8 cellular contexts compared by ENCODE assay signal in the genomic region with DNA sequence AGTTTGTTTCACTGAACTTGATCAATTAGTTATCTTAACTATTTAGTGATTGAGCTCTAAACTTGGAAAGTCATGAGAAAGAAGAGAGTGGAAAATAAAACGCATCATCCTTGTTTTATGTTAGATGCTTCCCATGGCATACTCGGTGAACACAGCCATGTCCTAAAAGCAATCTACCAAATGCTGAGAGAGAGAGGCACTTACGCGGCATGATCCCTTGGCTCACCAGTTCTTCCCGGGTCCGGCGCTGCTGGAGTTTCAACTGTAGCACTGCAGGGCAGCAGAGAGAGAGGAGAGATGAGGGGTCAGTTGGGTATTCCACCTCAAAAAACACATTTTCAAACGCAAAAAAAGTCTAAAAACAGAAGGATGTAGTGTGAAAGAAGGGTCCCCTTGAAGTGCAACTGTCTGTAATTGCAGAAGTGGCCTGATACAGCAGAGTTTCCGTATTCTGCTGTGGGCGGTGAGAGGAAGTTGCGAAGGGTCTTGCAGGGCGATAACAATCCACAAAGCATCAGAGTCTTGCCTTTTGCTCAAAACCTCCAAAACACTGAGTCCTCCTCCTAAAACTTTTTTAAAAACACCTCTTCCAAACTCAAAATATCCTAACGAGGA.
DNase-seq lines count a peak whose midpoint lies in the region; ATAC-seq and TF ChIP-seq lines count a peak whose summit lies in the region.

No MANE protein-coding gene starts in this region.

- no peak overlapping the region for H2AFZ ChIP-seq in PC-3 (ENCODE audit: low read length)

- peaks cover 0 to 3% of the 10 kb centered on the region in 2 donors for H3K9me3 Mint-ChIP-seq in activated naive CD4-positive, alpha-beta T cell treated with anti-CD3 and anti-CD28 coated beads, Interleukin-2, amount 50 U/mL, for 72 hours

- BruUV-seq in PC-3 (replicated peaks; lab: Mats Ljungman, UMichigan), result no TSS peak

- H4K20me1 ChIP-seq in PC-3 (ENCODE audit: low read length), result no peaks in the 10 kb centered on the region

- peaks cover 8% of the 10 kb centered on the region for H3K4me1 ChIP-seq in testis
- H3K4me1 ChIP-seq in PC-3 (ENCODE audit: insufficient read depth, low read length), result no peaks in the 10 kb centered on the region

- no peaks in the 10 kb centered on the region for H3K27me3 ChIP-seq in testis
- H3K27me3 ChIP-seq in PC-3 (ENCODE audit: low read length), result no peaks in the 10 kb centered on the region

- no peak overlapping the region for H3K4me3 ChIP-seq in testis
- no peak overlapping the region for H3K4me3 ChIP-seq in PC-3 (ENCODE audit: low read length)

- peak overlapping the region in 1 of 2 donors; percentile 26 for H3K27ac ChIP-seq in testis
- H3K27ac ChIP-seq in PC-3 (ENCODE audit: low read length), result no peak overlapping the region

- WGBS in testis, 2 donors, result 89% methylated on average over 13 of the region's 13 CpGs

- H3K9me3 ChIP-seq in testis (no peaks in the 10 kb centered on the region), PC-3 (ENCODE audit: low read length) (no peaks in the 10 kb centered on the region)

- ATAC-seq in activated naive CD4-positive, alpha-beta T cell treated with anti-CD3 and anti-CD28 coated beads, Interleukin-2, amount 50 U/mL, for 72 hours, result peak; percentile 83
- ATAC-seq in PC-3, result no peak

- H3K9me2 ChIP-seq in PC-3 (replicated peaks; ENCODE audit: low read length), result no peaks in the 10 kb centered on the region

- DNase-seq in GM19238 (ENCODE audit: insufficient read length, low spot score), result peak; percentile 32
- DNase-seq in SKM-1 (lab: John Stamatoyannopoulos, UW; ENCODE audit: unreplicated experiment), result peak; percentile 87
- peak in 1 of 2 donors; percentile 38 for DNase-seq in activated naive CD4-positive, alpha-beta T cell treated with anti-CD3 and anti-CD28 coated beads, Interleukin-2, amount 50 U/mL, for 72 hours (ENCODE audit: low spot score in 2 of 2)
- DNase-seq in stimulated activated CD4-positive, alpha-beta T cell treated with anti-CD3 and anti-CD28 coated beads, Interleukin-12 subunit alpha, Interleukin-12 subunit beta, amount 100 ng/mL, for 4 hours, result peak; percentile 19
- DNase-seq in testis, result no peak
- DNase-seq in cerebellar cortex (ENCODE audit: low spot score), result no peak
- no peak for DNase-seq in cerebellar nuclear complex (lab: John Stamatoyannopoulos, UW)
- no peak for DNase-seq in PC-3

- TF ChIP-seq POLR2A in testis (IDR thresholded peaks at IDR 0.05), result no peak

- H3K9ac ChIP-seq in PC-3 (ENCODE audit: low read length), result no peak overlapping the region

- H3K27ac Mint-ChIP-seq in activated naive CD4-positive, alpha-beta T cell treated with anti-CD3 and anti-CD28 coated beads, Interleukin-2, amount 50 U/mL, for 72 hours, result peak overlapping the region; percentile 88 to 92

- H3F3A ChIP-seq in PC-3 (ENCODE audit: low read length, unreplicated experiment), result no peaks in the 10 kb centered on the region

- no peaks in the 10 kb centered on the region for H3K79me2 ChIP-seq in PC-3 (ENCODE audit: low read length)

- intact Hi-C loops in testis (cut with DNase I; ENCODE audit: low total_unique reads) (no loop called here), PC-3 (cut with micrococcal nuclease) (no loop called here)

- H3K4me2 ChIP-seq in PC-3 (ENCODE audit: low read length), result no peak overlapping the region

- CTCF ChIA-PET in PC-3 (lab: Charles Lee), result no interaction called here

- H3K36me3 ChIP-seq in testis (ENCODE audit: low read depth, missing control alignments) (no peaks in the 10 kb centered on the region), PC-3 (ENCODE audit: low read depth, low read length) (peaks cover 8% of the 10 kb centered on the region)

- H3K36me3 Mint-ChIP-seq in activated naive CD4-positive, alpha-beta T cell treated with anti-CD3 and anti-CD28 coated beads, Interleukin-2, amount 50 U/mL, for 72 hours, result peaks cover 19 to 32% of the 10 kb centered on the region in 2 donors

- POLR2A ChIA-PET in PC-3 (lab: Charles Lee; ENCODE audit: unreplicated experiment), result no interaction called here

- no peak for TF ChIP-seq CTCF in testis (IDR thresholded peaks at IDR 0.05)
- no peak for TF ChIP-seq CTCF in PC-3 (conservative IDR thresholded peaks at IDR 0.05; ENCODE audit: low read depth, low read length)

Comparison
In these comparisons a context has a peak if more than half of its experiments do, and no peak if none do; other contexts are left out.
1. DNase-seq: peak in GM19238 (single experiment), SKM-1 (single experiment) and stimulated activated CD4-positive, alpha-beta T cell treated with anti-CD3 and anti-CD28 coated beads, Interleukin-12 subunit alpha, Interleukin-12 subunit beta, amount 100 ng/mL, for 4 hours (single experiment); none in testis (single experiment), cerebellar cortex (single experiment), cerebellar nuclear complex (0 of 2) and PC-3 (single experiment).